Comparison of ENCODE assay signal across 13 cellular contexts in genomic region chr2:217903142-217903858, GRCh38.
DNase-seq lines count a peak whose midpoint lies in the region; ATAC-seq and TF ChIP-seq lines count a peak whose summit lies in the region.
"Had no signal": no experiment of that assay in that cellular context is flagged by ENCODE, and none has a peak within 500 bp of the region (broad histone marks: within the 10 kb centered on the region; RNA-seq: fewer than 3 reads in every experiment).

No MANE protein-coding gene starts in this region.

- TF ChIP-seq CTCF in RWPE2 (IDR thresholded peaks at IDR 0.05; ENCODE audit: poor library complexity, severe bottlenecking): no peak

- H4K20me1 ChIP-seq in Karpas-422 (ENCODE audit: insufficient read depth, low read depth, low read length): no peaks in the 10 kb centered on the region

- H3K9me2 ChIP-seq in Karpas-422 (replicated peaks; ENCODE audit: insufficient read depth, low read length): no peaks in the 10 kb centered on the region

- no peak overlapping the region for H2AFZ ChIP-seq in Karpas-422 (ENCODE audit: low read length)

- no peaks in the 10 kb centered on the region for H3K9me3 Mint-ChIP-seq in dendritic cell treated with granulocyte-macrophage colony-stimulating factor and Interleukin-4, amounts not matched to agents 40 ng/mL and 50 ng/mL, for 4 days
- no peaks in the 10 kb centered on the region for H3K9me3 Mint-ChIP-seq in naive thymus-derived CD4-positive, alpha-beta T cell
- H3K9me3 Mint-ChIP-seq: activated T-helper 1 cell treated with anti-CD3 and anti-CD28 coated beads, Interleukin-12 subunit alpha, Interleukin-12 subunit beta, Interleukin-2, Interleukin-4 antibody, amounts not matched to agents 30 ng/mL and 10 ng/mL and 1 ng/mL, durations not matched to agents 14 hours and 24 hours and 36 hours; WTC11 had no signal

- POLR2A ChIA-PET in naive thymus-derived CD4-positive, alpha-beta T cell (lab: Charles Lee): no interaction called here

- 89% methylated on average over 8 of the region's 8 CpGs for WGBS in thymus

- H3K36me3 Mint-ChIP-seq in dendritic cell treated with granulocyte-macrophage colony-stimulating factor and Interleukin-4, amounts not matched to agents 40 ng/mL and 50 ng/mL, for 4 days (ENCODE audit: low read depth): peaks cover 20% of the 10 kb centered on the region
- no peaks in the 10 kb centered on the region for H3K36me3 Mint-ChIP-seq in naive thymus-derived CD4-positive, alpha-beta T cell
- H3K36me3 Mint-ChIP-seq: naive B cell, WTC11 had no signal

- CTCF ChIA-PET in naive thymus-derived CD4-positive, alpha-beta T cell (lab: Charles Lee): no interaction called here

- peaks cover 23% of the 10 kb centered on the region for H3K27me3 Mint-ChIP-seq in dendritic cell treated with granulocyte-macrophage colony-stimulating factor and Interleukin-4, amounts not matched to agents 40 ng/mL and 50 ng/mL, for 4 days
- peaks cover 11 to 40% (median 25%) of the 10 kb centered on the region in 5 donors for H3K27me3 Mint-ChIP-seq in naive thymus-derived CD4-positive, alpha-beta T cell

- H3K4me2 ChIP-seq in Karpas-422 (ENCODE audit: low read depth, low read length, poor library complexity, severe bottlenecking): no peak overlapping the region

- no peak overlapping the region for H3K9ac ChIP-seq in Karpas-422 (ENCODE audit: low read length)

- H3K27ac ChIP-seq in RWPE2 (ENCODE audit: poor library complexity, severe bottlenecking) (peak overlapping the region; percentile 49), muscle layer of duodenum (ENCODE audit: low read length) (peak overlapping the region; percentile 94), thymus (ENCODE audit: low read depth) (peak overlapping the region; percentile 77), Karpas-422 (ENCODE audit: low read length) (no peak overlapping the region)
- H3K27ac ChIP-seq in naive thymus-derived CD4-positive, alpha-beta T cell (ENCODE audit: low read depth, low read length): no peak overlapping the region

- H3K4me1 Mint-ChIP-seq in dendritic cell treated with granulocyte-macrophage colony-stimulating factor and Interleukin-4, amounts not matched to agents 40 ng/mL and 50 ng/mL, for 4 days (ENCODE audit: low read depth): peaks cover 98% of the 10 kb centered on the region
- H3K4me1 Mint-ChIP-seq in naive thymus-derived CD4-positive, alpha-beta T cell: peaks cover 0 to 5% (median 0%) of the 10 kb centered on the region in 7 donors

- no peak for DNase-seq in RWPE2 (ENCODE audit: low spot score)
- DNase-seq in naive thymus-derived CD4-positive, alpha-beta T cell: no peak
- no peak for DNase-seq in Karpas-422
- DNase-seq: naive B cell; RPMI8226; stimulated activated CD4-positive, alpha-beta T cell treated with anti-CD3 and anti-CD28 coated beads, Interleukin-4, amount 100 ng/mL, for 24 hours had no signal

- H3K4me3 ChIP-seq in RWPE2 (ENCODE audit: severe bottlenecking): no peak overlapping the region
- H3K4me3 ChIP-seq in muscle layer of duodenum (ENCODE audit: low read depth in 1 of 2, low read length in 2 of 2): peak overlapping the region in 1 of 2 donors; percentile 32
- no peak overlapping the region for H3K4me3 ChIP-seq in thymus (ENCODE audit: low read length)
- H3K4me3 ChIP-seq in naive thymus-derived CD4-positive, alpha-beta T cell (ENCODE audit: low read length): no peak overlapping the region
- H3K4me3 ChIP-seq in Karpas-422 (ENCODE audit: low read length): no peak overlapping the region
- H3K4me3 ChIP-seq: MG63 had no signal

- H3K9me3 ChIP-seq in RWPE2 (ENCODE audit: severe bottlenecking) (no peaks in the 10 kb centered on the region), muscle layer of duodenum (ENCODE audit: control insufficient read depth in 1 of 2, low read length in 2 of 2) (no peaks in the 10 kb centered on the region), thymus (ENCODE audit: control insufficient read depth) (no peaks in the 10 kb centered on the region), Karpas-422 (ENCODE audit: low read length) (no peaks in the 10 kb centered on the region)
- H3K9me3 ChIP-seq in naive thymus-derived CD4-positive, alpha-beta T cell (ENCODE audit: control insufficient read depth in 2 of 3, low read length in 3 of 3): no peaks in the 10 kb centered on the region
- H3K9me3 ChIP-seq: MG63 had no signal

- ATAC-seq in RWPE2 (ENCODE audit: low read depth) (no peak), HG02678 (IDR thresholded peaks at IDR 0.05; ENCODE audit: unreplicated experiment) (no peak)
- ATAC-seq in naive thymus-derived CD4-positive, alpha-beta T cell: no peak
- ATAC-seq: WTC11 had no signal

- peak overlapping the region; percentile 44 for H3K27ac Mint-ChIP-seq in dendritic cell treated with granulocyte-macrophage colony-stimulating factor and Interleukin-4, amounts not matched to agents 40 ng/mL and 50 ng/mL, for 4 days
- no peak overlapping the region for H3K27ac Mint-ChIP-seq in naive thymus-derived CD4-positive, alpha-beta T cell
- H3K27ac Mint-ChIP-seq: activated T-helper 1 cell treated with anti-CD3 and anti-CD28 coated beads, Interleukin-12 subunit alpha, Interleukin-12 subunit beta, Interleukin-2, Interleukin-4 antibody, amounts not matched to agents 30 ng/mL and 10 ng/mL and 1 ng/mL, durations not matched to agents 14 hours and 24 hours and 36 hours; WTC11 had no signal

- H3K4me3 Mint-ChIP-seq in dendritic cell treated with granulocyte-macrophage colony-stimulating factor and Interleukin-4, amounts not matched to agents 40 ng/mL and 50 ng/mL, for 4 days: peak overlapping the region; percentile 7
- H3K4me3 Mint-ChIP-seq in naive thymus-derived CD4-positive, alpha-beta T cell: no peak overlapping the region
- H3K4me3 Mint-ChIP-seq: activated T-helper 1 cell treated with anti-CD3 and anti-CD28 coated beads, Interleukin-12 subunit alpha, Interleukin-12 subunit beta, Interleukin-2, Interleukin-4 antibody, amounts not matched to agents 30 ng/mL and 10 ng/mL and 1 ng/mL, durations not matched to agents 14 hours and 24 hours and 36 hours; naive B cell; WTC11 had no signal

- H3K36me3 ChIP-seq in RWPE2 (ENCODE audit: low read depth): no peaks in the 10 kb centered on the region
- peaks cover 7 to 9% of the 10 kb centered on the region in 2 donors for H3K36me3 ChIP-seq in muscle layer of duodenum (ENCODE audit: control insufficient read depth in 1 of 2, insufficient read depth in 2 of 2, low read length in 2 of 2)
- H3K36me3 ChIP-seq in thymus (ENCODE audit: control insufficient read depth, insufficient read depth): no peaks in the 10 kb centered on the region
- H3K36me3 ChIP-seq in naive thymus-derived CD4-positive, alpha-beta T cell (ENCODE audit: control insufficient read depth in 2 of 3, insufficient read depth in 3 of 3, low read length in 3 of 3): no peaks in the 10 kb centered on the region
- no peaks in the 10 kb centered on the region for H3K36me3 ChIP-seq in Karpas-422 (ENCODE audit: insufficient read depth, low read length)

- H3K4me1 ChIP-seq in RWPE2 (ENCODE audit: insufficient read depth, poor library complexity, severe bottlenecking): peaks cover 14% of the 10 kb centered on the region
- H3K4me1 ChIP-seq in muscle layer of duodenum (ENCODE audit: control insufficient read depth in 1 of 2, insufficient read depth in 2 of 2, low read length in 2 of 2): peaks cover 65 to 99% of the 10 kb centered on the region in 2 donors
- H3K4me1 ChIP-seq in thymus (ENCODE audit: control insufficient read depth, insufficient read depth, low read length): no peaks in the 10 kb centered on the region
- H3K4me1 ChIP-seq in naive thymus-derived CD4-positive, alpha-beta T cell (ENCODE audit: control insufficient read depth in 2 of 2, insufficient read depth in 2 of 2, low read length in 2 of 2): no peaks in the 10 kb centered on the region
- H3K4me1 ChIP-seq in Karpas-422 (ENCODE audit: low read length): no peaks in the 10 kb centered on the region

- intact Hi-C loops in dendritic cell treated with granulocyte-macrophage colony-stimulating factor and Interleukin-4, amounts not matched to agents 40 ng/mL and 50 ng/mL, for 4 days (cut with micrococcal nuclease): loop anchor here (5.0 kb wide), 1 partner anchor 39 kb away; no protein-coding TSS in a partner anchor
- intact Hi-C loops in naive thymus-derived CD4-positive, alpha-beta T cell (cut with micrococcal nuclease): no loop called here

- no peaks in the 10 kb centered on the region for H3K79me2 ChIP-seq in Karpas-422 (ENCODE audit: low read length)

- H3K27me3 ChIP-seq in RWPE2 (ENCODE audit: insufficient read depth, poor library complexity, severe bottlenecking) (no peaks in the 10 kb centered on the region), muscle layer of duodenum (ENCODE audit: low read depth, low read length) (no peaks in the 10 kb centered on the region), thymus (ENCODE audit: control insufficient read depth, insufficient read depth) (no peaks in the 10 kb centered on the region), Karpas-422 (ENCODE audit: low read length) (no peaks in the 10 kb centered on the region)
- no peaks in the 10 kb centered on the region for H3K27me3 ChIP-seq in naive thymus-derived CD4-positive, alpha-beta T cell (ENCODE audit: control insufficient read depth in 2 of 2, insufficient read depth in 2 of 2, low read length in 2 of 2)
- H3K27me3 ChIP-seq: MG63 had no signal

Comparison
In these comparisons a context has a peak if more than half of its experiments do, and no peak if none do; other contexts are left out.
1. H3K27ac ChIP-seq: peak in RWPE2 (single experiment), muscle layer of duodenum (single experiment) and thymus (single experiment); none in naive thymus-derived CD4-positive, alpha-beta T cell (single experiment) and Karpas-422 (single experiment).